In the genomic region with DNA sequence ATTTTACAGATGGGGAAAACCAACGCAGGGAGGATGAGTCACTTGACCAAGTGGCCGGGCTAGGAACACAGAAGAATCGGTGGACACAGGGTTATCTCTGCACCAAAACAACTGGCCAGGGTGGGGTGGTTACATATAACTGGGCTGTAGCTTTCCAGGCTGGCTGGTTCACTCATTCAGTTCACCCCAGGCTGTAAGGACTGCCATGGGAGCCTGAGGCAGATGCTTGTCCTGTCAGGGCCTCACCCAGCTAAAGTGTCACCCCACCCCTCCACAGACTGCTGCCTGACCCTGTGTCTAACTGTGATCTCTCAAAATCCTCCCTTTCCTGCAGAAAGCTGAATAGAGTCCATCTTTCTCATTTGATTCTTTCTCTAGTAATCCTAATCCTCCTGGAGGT, we compare ENCODE assay signal across 28 cellular contexts.
"Had no signal": no experiment of that assay in that cellular context is flagged by ENCODE, and none has a peak within 500 bp of the region (broad histone marks: within the 10 kb centered on the region; RNA-seq: fewer than 3 reads in every experiment).

No MANE protein-coding gene starts in this region.

- H3K9me3 Mint-ChIP-seq: activated CD4-positive, alpha-beta memory T cell treated with anti-CD3 and anti-CD28 coated beads, Interleukin-2, amount 10 ng/mL, durations not matched to agents 7 days and 5 days; activated naive CD8-positive, alpha-beta T cell treated with anti-CD3 and anti-CD28 coated beads for 36 hours; activated T-cell treated with anti-CD3 and anti-CD28 coated beads, Interleukin-2, amount 50 U/mL, for 72 hours; activated T-helper 2 cell treated with anti-CD3 and anti-CD28 coated beads, Interferon-gamma antibody, Interleukin-2, Interleukin-4, amounts not matched to agents 10 μg/mL and 5 μg/mL and 100 μg/mL, durations not matched to agents 14 hours and 24 hours and 36 hours had no signal

- H3K27ac ChIP-seq: brain microvascular endothelial cell, cardiac muscle cell, RWPE1 had no signal

- H3K27me3 ChIP-seq: brain microvascular endothelial cell, cardiac muscle cell had no signal

- H3K27ac Mint-ChIP-seq: activated CD4-positive, alpha-beta memory T cell treated with anti-CD3 and anti-CD28 coated beads, Interleukin-2, amount 10 ng/mL, durations not matched to agents 7 days and 5 days; activated CD4-positive, alpha-beta T cell treated with anti-CD3 and anti-CD28 coated beads for 36 hours; activated naive CD4-positive, alpha-beta T cell treated with anti-CD3 and anti-CD28 coated beads, Interleukin-2, amount 10 ng/mL, durations not matched to agents 7 days and 5 days; activated naive CD8-positive, alpha-beta T cell treated with anti-CD3 and anti-CD28 coated beads for 36 hours; activated T-cell treated with anti-CD3 and anti-CD28 coated beads, Interleukin-2, amount 50 U/mL, for 72 hours; activated T-helper 2 cell treated with anti-CD3 and anti-CD28 coated beads, Interferon-gamma antibody, Interleukin-2, Interleukin-4, amounts not matched to agents 10 μg/mL and 5 μg/mL and 100 μg/mL, durations not matched to agents 14 hours and 24 hours and 36 hours; T-helper 17 cell had no signal

- H3K4me3 ChIP-seq: cardiac muscle cell, K562 had no signal

- H3K4me1 Mint-ChIP-seq: activated CD4-positive, alpha-beta memory T cell treated with anti-CD3 and anti-CD28 coated beads, Interleukin-2, amount 10 ng/mL, durations not matched to agents 7 days and 5 days; activated CD4-positive, alpha-beta T cell treated with anti-CD3 and anti-CD28 coated beads for 36 hours; activated naive CD4-positive, alpha-beta T cell treated with anti-CD3 and anti-CD28 coated beads, Interleukin-2, amount 10 ng/mL, durations not matched to agents 7 days and 5 days; activated naive CD8-positive, alpha-beta T cell treated with anti-CD3 and anti-CD28 coated beads for 36 hours; T-helper 17 cell had no signal

- DNase-seq: activated CD4-positive, alpha-beta memory T cell treated with anti-CD3 and anti-CD28 coated beads, Interleukin-2, amount 10 ng/mL, durations not matched to agents 7 days and 5 days; activated CD4-positive, alpha-beta T cell treated with anti-CD3 and anti-CD28 coated beads for 36 hours; activated CD4-positive, alpha-beta T cell treated with anti-CD3 and anti-CD28 coated beads, Interleukin-2, amount 50 U/mL, for 1 hour; activated gamma-delta T cell treated with Interleukin-2 at 50 U/mL for 16 hours; activated naive CD4-positive, alpha-beta T cell treated with anti-CD3 and anti-CD28 coated beads, Interleukin-2, amount 10 ng/mL, durations not matched to agents 7 days and 5 days; activated naive CD8-positive, alpha-beta T cell treated with anti-CD3 and anti-CD28 coated beads for 36 hours; activated T-cell treated with anti-CD3 and anti-CD28 coated beads, Interleukin-2, amount 50 U/mL, for 72 hours; brain microvascular endothelial cell; cerebellar nuclear complex; Karpas-422; MM.1S; NCI-H1105 treated with DMSO at 0.1 percent for 48 hours; NCI-H1436 treated with DMSO at 0.1 percent for 48 hours; NCI-H187 treated with DMSO at 0.1 percent for 48 hours; NCI-H2081 treated with DMSO at 0.1 percent for 48 hours; NCI-H446; NCI-H524; NCI-H774; NK-92 treated with Interleukin-12 subunit alpha and Interleukin-12 subunit beta, amount 100 ng/mL, for 24 hours; OCI-M1; SHP77 treated with DMSO at 0.1 percent for 48 hours; T-helper 17 cell; T-helper 9 cell had no signal

- H3K4me3 Mint-ChIP-seq: activated CD4-positive, alpha-beta memory T cell treated with anti-CD3 and anti-CD28 coated beads, Interleukin-2, amount 10 ng/mL, durations not matched to agents 7 days and 5 days; activated CD4-positive, alpha-beta T cell treated with anti-CD3 and anti-CD28 coated beads for 36 hours; activated naive CD4-positive, alpha-beta T cell treated with anti-CD3 and anti-CD28 coated beads, Interleukin-2, amount 10 ng/mL, durations not matched to agents 7 days and 5 days; activated naive CD8-positive, alpha-beta T cell treated with anti-CD3 and anti-CD28 coated beads for 36 hours; activated T-cell treated with anti-CD3 and anti-CD28 coated beads, Interleukin-2, amount 50 U/mL, for 72 hours; T-helper 17 cell had no signal

- H3K36me3 Mint-ChIP-seq: activated naive CD4-positive, alpha-beta T cell treated with anti-CD3 and anti-CD28 coated beads, Interleukin-2, amount 10 ng/mL, durations not matched to agents 7 days and 5 days; activated naive CD8-positive, alpha-beta T cell treated with anti-CD3 and anti-CD28 coated beads for 36 hours had no signal

- ATAC-seq: activated CD4-positive, alpha-beta T cell treated with anti-CD3 and anti-CD28 coated beads for 36 hours; activated T-cell treated with anti-CD3 and anti-CD28 coated beads, Interleukin-2, amount 50 U/mL, for 72 hours; K562; Panc1; T-helper 17 cell had no signal

- H3K36me3 ChIP-seq: brain microvascular endothelial cell had no signal
